27 cellular contexts compared by ENCODE assay signal in the genomic region with DNA sequence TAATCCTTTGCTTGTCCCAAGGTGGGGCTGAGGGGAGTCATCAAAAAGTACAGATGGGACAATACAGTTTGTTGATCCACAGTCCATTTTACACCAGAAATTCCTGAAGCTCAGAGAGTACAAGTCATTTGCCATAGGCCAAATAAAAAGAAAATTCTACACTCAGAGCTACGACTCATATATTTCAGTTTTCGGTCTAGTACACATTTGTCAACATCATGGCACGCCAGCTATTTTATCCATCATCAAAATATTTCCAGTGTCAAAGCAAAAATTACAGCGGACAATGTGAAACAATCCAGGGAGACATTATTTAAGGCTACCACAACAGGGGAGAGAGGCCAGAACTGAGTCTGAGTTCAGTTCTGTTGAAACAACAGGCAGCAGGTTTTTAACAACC.
DNase-seq lines count a peak whose midpoint lies in the region; ATAC-seq and TF ChIP-seq lines count a peak whose summit lies in the region.
"Had no signal": no experiment of that assay in that cellular context is flagged by ENCODE, and none has a peak within 500 bp of the region (broad histone marks: within the 10 kb centered on the region; RNA-seq: fewer than 3 reads in every experiment).

No MANE protein-coding gene starts in this region.

- peak overlapping the region; percentile 95 for H2BK5ac ChIP-seq in IMR-90 (ENCODE audit: low read depth, low read length, poor library complexity, severe bottlenecking)

- peak overlapping the region; percentile 54; the same call in 1 of the 2 replicates for H4K91ac ChIP-seq in IMR-90 (ENCODE audit: insufficient read depth, low read depth, low read length)

- POLR2A ChIA-PET in IMR-90 (lab: Charles Lee; ENCODE audit: unreplicated experiment) (no interaction called here), PC-9 (lab: Charles Lee; ENCODE audit: unreplicated experiment) (no interaction called here)

- ATAC-seq in IMR-90 (ENCODE audit: low read depth), result no peak
- no peak for ATAC-seq in right cardiac atrium
- ATAC-seq: activated CD4-positive, CD25-positive, alpha-beta regulatory T cell treated with anti-CD3 and anti-CD28 coated beads, Interleukin-2, amount 50 U/mL, for 24 hours; right lobe of liver; T-helper 17 cell had no signal

- peak overlapping the region; percentile 60; the same call in 1 of the 2 replicates for H2BK20ac ChIP-seq in IMR-90 (ENCODE audit: low read depth, low read length)

- H3K9me3 ChIP-seq in IMR-90 (ENCODE audit: control insufficient read depth, insufficient read depth, low read length) (no peaks in the 10 kb centered on the region), right cardiac atrium (ENCODE audit: control insufficient read depth, low read length) (no peaks in the 10 kb centered on the region), PC-9 (ENCODE audit: insufficient read depth, low read depth) (no peaks in the 10 kb centered on the region)
- H3K9me3 ChIP-seq: esophagus muscularis mucosa, MG63, right lobe of liver, transverse colon had no signal

- no peaks in the 10 kb centered on the region for H3K9me1 ChIP-seq in IMR-90 (ENCODE audit: insufficient read depth, low read length)

- H3K27ac ChIP-seq in 22Rv1, result peak overlapping the region; percentile 73
- H3K27ac ChIP-seq in IMR-90 (ENCODE audit: insufficient read depth, low read length), result no peak overlapping the region
- H3K27ac ChIP-seq in right cardiac atrium (ENCODE audit: low read length), result no peak overlapping the region
- H3K27ac ChIP-seq in PC-9, result no peak overlapping the region
- H3K27ac ChIP-seq: dorsolateral prefrontal cortex, esophagus muscularis mucosa, parathyroid adenoma, right lobe of liver, transverse colon had no signal

- CTCF ChIA-PET in IMR-90 (lab: Yijun Ruan, JAX) (interaction anchor here (1.1 kb wide), 1 partner anchor 11 kb away, joined by 4 read pairs; no protein-coding TSS in a partner anchor), PC-9 (lab: Charles Lee) (no interaction called here)

- no peak overlapping the region for H3K4me3 ChIP-seq in IMR-90 (ENCODE audit: insufficient read depth, low read depth, low read length)
- H3K4me3 ChIP-seq in astrocyte of the spinal cord (ENCODE audit: low read depth, low read length), result no peak overlapping the region
- H3K4me3 ChIP-seq in right cardiac atrium (ENCODE audit: low read length), result no peak overlapping the region
- no peak overlapping the region for H3K4me3 ChIP-seq in PC-9
- H3K4me3 ChIP-seq: dorsolateral prefrontal cortex, esophagus muscularis mucosa, MG63, right lobe of liver, transverse colon had no signal

- H4K8ac ChIP-seq in IMR-90 (ENCODE audit: low read depth in 2 of 2, low read length in 2 of 2), result peak overlapping the region in 1 of 2 experiments; percentile 44; a peak in 2 of 4 replicates

- no peaks in the 10 kb centered on the region for H3K79me1 ChIP-seq in IMR-90 (ENCODE audit: low read depth in 1 of 2, low read length in 2 of 2)

- dilution Hi-C loops in IMR-90 (cut with HindIII; ENCODE audit: low sequenced_read_pairs, unreplicated experiment), result no loop called here

- no peak for TF ChIP-seq CTCF in 22Rv1 (IDR thresholded peaks at IDR 0.05)
- TF ChIP-seq CTCF in IMR-90 (conservative IDR thresholded peaks at IDR 0.05; ENCODE audit: low read depth, low read length), result no peak
- no peak for TF ChIP-seq CTCF in astrocyte of the spinal cord (IDR thresholded peaks at IDR 0.05; ENCODE audit: low read depth, low read length)
- TF ChIP-seq CTCF in PC-9 (conservative IDR thresholded peaks at IDR 0.05), result no peak

- H2AFZ ChIP-seq in IMR-90 (replicated peaks; ENCODE audit: low read length, poor library complexity) (no peak overlapping the region), PC-9 (no peak overlapping the region)
- H2AFZ ChIP-seq: parathyroid adenoma had no signal

- intact Hi-C loops in IMR-90 (cut with micrococcal nuclease) (loop anchor here (5.0 kb wide), 1 partner anchor 587 kb away; a partner anchor contains a TSS), right cardiac atrium (cut with DNase I) (no loop called here), PC-9 (cut with micrococcal nuclease; ENCODE audit: unreplicated experiment) (no loop called here)

- no peaks in the 10 kb centered on the region for H3K9me2 ChIP-seq in PC-9 (ENCODE audit: insufficient read depth)

- H3K4me2 ChIP-seq in IMR-90 (ENCODE audit: low read depth, low read length) (no peak overlapping the region), PC-9 (no peak overlapping the region)

- H2BK120ac ChIP-seq in IMR-90 (ENCODE audit: low read depth, low read length), result peak overlapping the region; percentile 80

- no peaks in the 10 kb centered on the region for H3K27me3 ChIP-seq in IMR-90 (ENCODE audit: control insufficient read depth, insufficient read depth, low read length)
- no peaks in the 10 kb centered on the region for H3K27me3 ChIP-seq in right cardiac atrium (ENCODE audit: control insufficient read depth, insufficient read depth)
- no peaks in the 10 kb centered on the region for H3K27me3 ChIP-seq in PC-9 (ENCODE audit: insufficient read depth, low read depth)
- H3K27me3 ChIP-seq: esophagus muscularis mucosa, MG63, right lobe of liver, transverse colon had no signal

- H2BK15ac ChIP-seq in IMR-90 (ENCODE audit: low read depth, low read length), result 0 out of 3 replicates have a peak overlapping the region, but pooled peaks have one; percentile 25

- H3K36me3 ChIP-seq in IMR-90 (ENCODE audit: control insufficient read depth, insufficient read depth, low read length) (no peaks in the 10 kb centered on the region), PC-9 (ENCODE audit: low read depth) (no peaks in the 10 kb centered on the region)
- H3K36me3 ChIP-seq: esophagus muscularis mucosa, MG63, right lobe of liver, transverse colon had no signal

- DNase-seq in IMR-90 (no peak), astrocyte of the spinal cord (ENCODE audit: low read depth, low spot score) (peak; percentile 10), kidney tubule cell (ENCODE audit: low spot score) (peak; percentile 39), pons (ENCODE audit: low spot score) (no peak), putamen (ENCODE audit: low spot score) (no peak), right cardiac atrium (no peak), PC-9 (no peak)
- DNase-seq: activated CD4-positive, alpha-beta T cell treated with anti-CD3 and anti-CD28 coated beads, Interleukin-2, amount 50 U/mL, for 4 hours; activated naive CD4-positive, alpha-beta T cell; CD4-positive, CD25-positive, alpha-beta regulatory T cell; DND-41; dorsolateral prefrontal cortex; hippocampal formation; KBM-7; MG63; NCI-H1105 treated with DMSO at 0.1 percent for 48 hours; NCI-H2029; right lobe of liver; Right ventricle myocardium superior; stimulated activated CD4-positive, alpha-beta T cell treated with anti-CD3 and anti-CD28 coated beads, Interleukin-12 subunit alpha, Interleukin-12 subunit beta, amount 100 ng/mL, for 4 hours; stimulated activated CD4-positive, alpha-beta T cell treated with anti-CD3 and anti-CD28 coated beads, Interleukin-4, amount 100 ng/mL, for 4 hours; T-helper 17 cell; transverse colon had no signal

- no peaks in the 10 kb centered on the region for H3F3A ChIP-seq in PC-9 (ENCODE audit: insufficient read depth, low read depth)

- WGBS in IMR-90 (ENCODE audit: extremely low coverage in 2 of 2, insufficient read length in 1 of 2), 2 experiments, result no CpG with 5 or more reads among the region's 4 CpGs
- 91% methylated on average over 4 of the region's 4 CpGs for WGBS in right cardiac atrium

- H4K20me1 ChIP-seq in IMR-90 (ENCODE audit: insufficient read depth, low read length) (no peaks in the 10 kb centered on the region), PC-9 (ENCODE audit: insufficient read depth) (no peaks in the 10 kb centered on the region)

- peak overlapping the region; percentile 97; the same call in 1 of the 2 replicates for H3K18ac ChIP-seq in IMR-90 (ENCODE audit: low read depth, low read length)

- H3K4me1 ChIP-seq in IMR-90 (ENCODE audit: control insufficient read depth, insufficient read depth, low read length) (peaks cover 3% of the 10 kb centered on the region), right cardiac atrium (ENCODE audit: control insufficient read depth, insufficient read depth, low read length) (no peaks in the 10 kb centered on the region), PC-9 (replicated peaks; ENCODE audit: insufficient read depth) (no peaks in the 10 kb centered on the region)
- H3K4me1 ChIP-seq: esophagus muscularis mucosa, parathyroid adenoma, right lobe of liver, transverse colon had no signal

- H4K5ac ChIP-seq in IMR-90 (ENCODE audit: low read depth, low read length), result peak overlapping the region; percentile 80; the same call in 1 of the 2 replicates

- no peak overlapping the region for H2AK5ac ChIP-seq in IMR-90 (ENCODE audit: low read depth, low read length)

- in situ Hi-C loops in IMR-90 (cut with MboI; ENCODE audit: low sequenced_read_pairs), result no loop called here
- in situ Hi-C loops in astrocyte of the spinal cord (cut with HindIII; ENCODE audit: low sequenced_read_pairs), result no loop called here

- no peak for TF ChIP-seq RAD21 in IMR-90 (IDR thresholded peaks at IDR 0.05; ENCODE audit: low read length)

- H3K9ac ChIP-seq in IMR-90 (ENCODE audit: low read depth, low read length), result no peak overlapping the region
- H3K9ac ChIP-seq: parathyroid adenoma had no signal

- BruUV-seq in IMR-90 (replicated peaks; lab: Mats Ljungman, UMichigan) (no TSS peak), PC-9 (replicated peaks; lab: Mats Ljungman, UMichigan) (no TSS peak)

- H3K4ac ChIP-seq in IMR-90 (ENCODE audit: low read depth, low read length), result peak overlapping the region; percentile 45

- no peak overlapping the region; the same call in 1 of the 2 replicates for H3K14ac ChIP-seq in IMR-90 (replicated peaks; ENCODE audit: low read depth, low read length)

- no peak overlapping the region for H3K23ac ChIP-seq in IMR-90 (ENCODE audit: low read depth, low read length)

- H2AK9ac ChIP-seq in IMR-90 (replicated peaks; ENCODE audit: low read depth, low read length, poor library complexity), result no peak overlapping the region

- no peak overlapping the region for H3K56ac ChIP-seq in IMR-90 (ENCODE audit: extremely low read depth, insufficient read depth, low read length)

- TF ChIP-seq POLR2A in IMR-90 (IDR thresholded peaks at IDR 0.05; ENCODE audit: low read depth, low read length), result no peak

- no peaks in the 10 kb centered on the region for H3K79me2 ChIP-seq in PC-9 (ENCODE audit: low read depth)
- H3K79me2 ChIP-seq: parathyroid adenoma had no signal

TF ChIP-seq in IMR-90, 13 proteins besides CTCF, POLR2A, EP300 and RAD21:
- no peak for TF ChIP-seq MAFK (IDR thresholded peaks at IDR 0.05; ENCODE audit: low read depth, low read length)
- no peak for TF ChIP-seq SMC3 (IDR thresholded peaks at IDR 0.05; ENCODE audit: low read depth, low read length)
TF ChIP-seq in IMR-90: peak in this region for 0.

Comparison
In these comparisons a context has a peak if more than half of its experiments do, and no peak if none do; other contexts are left out.
1. DNase-seq: peak in astrocyte of the spinal cord (single experiment) and kidney tubule cell (single experiment); none in IMR-90 (single experiment), pons (single experiment), putamen (single experiment), right cardiac atrium (0 of 3) and PC-9 (0 of 2).